Comparison of ENCODE assay signal across 8 cellular contexts in the genomic region with DNA sequence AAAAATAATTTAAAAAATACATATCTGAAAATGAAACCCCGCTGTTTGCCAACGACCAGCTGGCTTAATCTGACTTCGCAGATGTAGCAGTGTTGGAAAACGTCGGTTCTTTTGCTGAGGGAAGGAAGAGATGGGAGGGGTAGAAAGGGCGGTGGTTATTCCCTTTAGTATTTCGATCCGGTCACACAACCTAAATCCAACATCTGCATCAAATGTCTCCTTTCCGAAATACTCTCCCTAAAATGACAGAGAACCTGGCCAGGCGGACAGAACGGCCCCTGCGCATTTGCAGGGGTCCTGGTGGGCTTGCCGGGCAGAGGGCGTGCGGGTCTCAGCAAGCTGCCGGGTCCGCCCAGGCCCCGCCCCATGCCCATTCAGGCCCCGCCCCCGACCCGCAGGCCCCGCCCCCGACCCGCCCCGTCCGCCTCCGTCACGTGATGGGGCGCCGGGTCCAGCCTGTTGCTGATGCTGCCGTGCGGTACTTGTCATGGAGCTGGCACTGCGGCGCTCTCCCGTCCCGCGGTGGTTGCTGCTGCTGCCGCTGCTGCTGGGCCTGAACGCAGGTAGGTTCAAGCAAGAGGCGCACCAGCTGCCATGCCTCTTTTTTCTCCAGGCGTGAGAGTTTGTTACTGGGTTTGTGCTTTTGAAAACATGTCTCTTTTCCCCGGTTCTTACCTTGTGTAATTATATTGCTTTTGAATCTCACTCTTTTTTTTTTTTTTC.
DNase-seq lines count a peak whose midpoint lies in the region; ATAC-seq and TF ChIP-seq lines count a peak whose summit lies in the region.

A gene with protein sequence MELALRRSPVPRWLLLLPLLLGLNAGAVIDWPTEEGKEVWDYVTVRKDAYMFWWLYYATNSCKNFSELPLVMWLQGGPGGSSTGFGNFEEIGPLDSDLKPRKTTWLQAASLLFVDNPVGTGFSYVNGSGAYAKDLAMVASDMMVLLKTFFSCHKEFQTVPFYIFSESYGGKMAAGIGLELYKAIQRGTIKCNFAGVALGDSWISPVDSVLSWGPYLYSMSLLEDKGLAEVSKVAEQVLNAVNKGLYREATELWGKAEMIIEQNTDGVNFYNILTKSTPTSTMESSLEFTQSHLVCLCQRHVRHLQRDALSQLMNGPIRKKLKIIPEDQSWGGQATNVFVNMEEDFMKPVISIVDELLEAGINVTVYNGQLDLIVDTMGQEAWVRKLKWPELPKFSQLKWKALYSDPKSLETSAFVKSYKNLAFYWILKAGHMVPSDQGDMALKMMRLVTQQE (plus strand): TSS at position 459 of the 723 bp plus-strand sequence. CDS start 29 bp downstream, at position 488.

- H3K4me3 ChIP-seq in ACC112 (ENCODE audit: low read depth, low read length) (peak within 1 kb of the TSS; percentile 90), choroid plexus epithelial cell (ENCODE audit: low read depth, low read length) (peak within 1 kb of the TSS; percentile 87)

- ATAC-seq in GM18870 (IDR thresholded peaks at IDR 0.05; ENCODE audit: unreplicated experiment) (peak; percentile 47), HG03159 (IDR thresholded peaks at IDR 0.05; ENCODE audit: unreplicated experiment) (peak; percentile 83)

- no peak for TF ChIP-seq CTCF in choroid plexus epithelial cell (conservative IDR thresholded peaks at IDR 0.05; ENCODE audit: low read depth, low read length)

- H3K27me3 ChIP-seq in ACC112 (ENCODE audit: insufficient read depth, low read length) (no peaks in the 10 kb centered on the region), layer of hippocampus (ENCODE audit: control insufficient read depth, insufficient read depth, low read length) (no peaks in the 10 kb centered on the region)

- no peaks in the 10 kb centered on the region for H3K36me3 ChIP-seq in ACC112 (ENCODE audit: insufficient read depth, low read length)

- H2AFZ ChIP-seq in ACC112 (ENCODE audit: low read length, unreplicated experiment), result peak within 1 kb of the TSS; percentile 95

- peak; percentile 68 for DNase-seq in NCI-H345 treated with DMSO at 0.1 percent for 48 hours (lab: John Stamatoyannopoulos, UW; ENCODE audit: unreplicated experiment)
- DNase-seq in activated CD4-positive, alpha-beta T cell treated with anti-CD3 and anti-CD28 coated beads for 24 hours (ENCODE audit: low read depth in 2 of 2), result peak; percentile 60 to 68
- DNase-seq in choroid plexus epithelial cell (ENCODE audit: low read depth), result peak; percentile 72
- peak; percentile 53 to 67 (median 64) for DNase-seq in stimulated activated CD4-positive, alpha-beta T cell treated with anti-CD3 and anti-CD28 coated beads, Interleukin-1b, Interleukin-23, amount 100 ng/mL, for 24 hours (ENCODE audit: low read depth in 4 of 4, low spot score in 1 of 4)

- H3K27ac ChIP-seq in ACC112 (ENCODE audit: low read depth, low read length) (no peak within 1 kb of the TSS), layer of hippocampus (ENCODE audit: low read depth, low read length) (peak within 1 kb of the TSS; percentile 56)

- peaks cover 7% of the 10 kb centered on the region for H3K4me1 ChIP-seq in ACC112 (ENCODE audit: control insufficient read depth, insufficient read depth, low read length, unreplicated experiment)

- peaks cover 9% of the 10 kb centered on the region for H3K79me2 ChIP-seq in ACC112 (ENCODE audit: control insufficient read depth, insufficient read depth, low read length, unreplicated experiment)
